7 cellular contexts compared by ENCODE assay signal in genomic region chr10:3095373-3096139, GRCh38. TPM values are rescaled to one million over a fixed set of nuclear protein-coding genes. Genes with fewer than 3 reads are reported as not detected.
DNase-seq lines count a peak whose midpoint lies in the region; ATAC-seq, FAIRE-seq and TF ChIP-seq lines count a peak whose summit lies in the region.

No MANE protein-coding gene starts in this region.

- FAIRE-seq in HTR-8/SVneo (lab: Jason Lieb, UNC) = no peak

- H3K36me3 Mint-ChIP-seq in natural killer cell treated with Interleukin-12 subunit alpha and Interleukin-12 subunit beta and Interleukin-15 and Interleukin-18, amount 100 ng/mL, for 72 hours = peaks cover 10% of the 10 kb centered on the region

- intact Hi-C loops in testis (cut with DNase I; ENCODE audit: low total_unique reads) = no loop called here

- H3K36me3 ChIP-seq in testis (ENCODE audit: low read depth, missing control alignments) = no peaks in the 10 kb centered on the region

- WGBS in testis, 2 donors = 43 to 51% methylated on average over 17 of the region's 17 CpGs

- H3K9me3 Mint-ChIP-seq in natural killer cell treated with Interleukin-12 subunit alpha and Interleukin-12 subunit beta and Interleukin-15 and Interleukin-18, amount 100 ng/mL, for 72 hours = no peaks in the 10 kb centered on the region

- H3K27ac Mint-ChIP-seq in natural killer cell treated with Interleukin-12 subunit alpha and Interleukin-12 subunit beta and Interleukin-15 and Interleukin-18, amount 100 ng/mL, for 72 hours = peak overlapping the region; percentile 94 to 99

- no peaks in the 10 kb centered on the region for H3K27me3 ChIP-seq in testis

- H3K4me1 Mint-ChIP-seq in natural killer cell treated with Interleukin-12 subunit alpha and Interleukin-12 subunit beta and Interleukin-15 and Interleukin-18, amount 100 ng/mL, for 72 hours (ENCODE audit: low read depth in 2 of 2) = peaks cover 55 to 78% of the 10 kb centered on the region in 2 donors

- H3K27ac ChIP-seq in testis = peak overlapping the region; percentile 29 to 69

- peak; percentile 66 for ATAC-seq in GM19025 (IDR thresholded peaks at IDR 0.05; ENCODE audit: low read depth, unreplicated experiment)
- peak; percentile 86 for ATAC-seq in natural killer cell treated with Interleukin-12 subunit alpha and Interleukin-12 subunit beta and Interleukin-15 and Interleukin-18, amount 100 ng/mL, for 72 hours

- H3K4me3 ChIP-seq in testis = no peak overlapping the region

- no peaks in the 10 kb centered on the region for H3K27me3 Mint-ChIP-seq in natural killer cell treated with Interleukin-12 subunit alpha and Interleukin-12 subunit beta and Interleukin-15 and Interleukin-18, amount 100 ng/mL, for 72 hours

- TF ChIP-seq CTCF in testis (IDR thresholded peaks at IDR 0.05) = no peak

- DNase-seq in HTR-8/SVneo (ENCODE audit: insufficient read length, low spot score) (peak; percentile 77), epidermal melanocyte (ENCODE audit: insufficient read length, low spot score) (peak; percentile 76), testis (no peak), iPS-NIHi7 (ENCODE audit: extremely low spot score) (no peak)
- DNase-seq in activated CD4-positive, alpha-beta T cell treated with anti-CD3 and anti-CD28 coated beads for 48 hours = peak; percentile 70
- peak; percentile 77 for DNase-seq in natural killer cell treated with Interleukin-12 subunit alpha and Interleukin-12 subunit beta and Interleukin-15 and Interleukin-18, amount 100 ng/mL, for 72 hours (ENCODE audit: low spot score)

- no peaks in the 10 kb centered on the region for H3K9me3 ChIP-seq in testis

- TF ChIP-seq POLR2A in testis (IDR thresholded peaks at IDR 0.05) = no peak

- peak overlapping the region; percentile 79 for H3K4me3 Mint-ChIP-seq in natural killer cell treated with Interleukin-12 subunit alpha and Interleukin-12 subunit beta and Interleukin-15 and Interleukin-18, amount 100 ng/mL, for 72 hours

- peaks cover 4% of the 10 kb centered on the region for H3K4me1 ChIP-seq in testis

RNA-seq across cellular contexts. Expression of gene PFKP, which starts 28.2 kb away (rescaled TPM):
- 100 to 1,000 TPM; 199 to 239 TPM for total RNA-seq in natural killer cell treated with Interleukin-12 subunit alpha and Interleukin-12 subunit beta and Interleukin-15 and Interleukin-18, amount 100 ng/mL, for 72 hours
- total RNA-seq in testis = 100 to 1,000 TPM; 134 to 186 TPM
- 447 TPM for polyA plus RNA-seq in testis (ENCODE audit: insufficient read depth, low read depth, low replicate concordance)

Comparison
In these comparisons a context has a peak if more than half of its experiments do, and no peak if none do; other contexts are left out.
1. DNase-seq: peak in HTR-8/SVneo (single experiment), activated CD4-positive, alpha-beta T cell treated with anti-CD3 and anti-CD28 coated beads for 48 hours (single experiment), epidermal melanocyte (single experiment) and natural killer cell treated with Interleukin-12 subunit alpha and Interleukin-12 subunit beta and Interleukin-15 and Interleukin-18, amount 100 ng/mL, for 72 hours (single experiment); none in testis (single experiment) and iPS-NIHi7 (single experiment).